28 cellular contexts compared by ENCODE assay signal in the genomic region with DNA sequence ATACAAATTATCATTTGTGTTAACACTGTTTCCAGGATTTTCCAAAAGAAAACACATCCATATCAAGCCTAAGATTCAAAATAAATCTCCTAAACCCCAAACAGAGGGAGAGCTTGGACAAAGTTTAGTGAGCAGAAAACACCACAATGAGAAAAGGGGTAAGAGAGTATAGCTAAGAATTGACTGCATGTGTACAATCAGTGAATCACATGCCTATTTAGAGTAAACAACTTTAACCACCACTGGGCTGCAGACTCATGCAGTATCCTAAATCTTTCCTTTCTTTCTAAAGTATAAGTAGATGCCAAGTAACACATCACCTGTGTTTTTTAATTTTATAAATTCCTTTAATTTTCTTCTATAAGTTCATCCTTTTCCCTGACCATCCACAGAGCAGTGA.
DNase-seq lines count a peak whose midpoint lies in the region; ATAC-seq, FAIRE-seq and TF ChIP-seq lines count a peak whose summit lies in the region.
"Had no signal": no experiment of that assay in that cellular context is flagged by ENCODE, and none has a peak within 500 bp of the region (broad histone marks: within the 10 kb centered on the region; RNA-seq: fewer than 3 reads in every experiment).

No MANE protein-coding gene starts in this region.

- RAD21 ChIA-PET in GM12878 (lab: Charles Lee; ENCODE audit: unreplicated experiment): interaction anchor here (0.6 kb wide), 1 partner anchor 105 kb away, joined by 4 read pairs; no protein-coding TSS in a partner anchor

- no peak overlapping the region for H3K4me3 Mint-ChIP-seq in activated CD4-positive, alpha-beta T cell treated with anti-CD3 and anti-CD28 coated beads for 36 hours
- H3K4me3 Mint-ChIP-seq in CD8-positive, alpha-beta T cell: no peak overlapping the region
- H3K4me3 Mint-ChIP-seq in natural killer cell: peak overlapping the region; percentile 77

- SMC1A ChIA-PET in GM12878 (lab: Charles Lee; ENCODE audit: uncharacterized antibody, unreplicated experiment): interaction anchor here (0.6 to 1.7 kb wide), 9 partner anchors 29 to 255 kb away, joined by 3 to 9 read pairs (median 3); no protein-coding TSS in a partner anchor

- H3K4me2 ChIP-seq in GM12878 (ENCODE audit: control insufficient read depth, insufficient read depth): peak overlapping the region; percentile 7; the same call in 1 of the 2 replicates

- ATAC-seq in activated CD4-positive, alpha-beta T cell treated with anti-CD3 and anti-CD28 coated beads for 36 hours: peak; percentile 34
- no peak for ATAC-seq in CD8-positive, alpha-beta T cell
- ATAC-seq in GM12878: no peak
- ATAC-seq in natural killer cell: peak in 2 of 3 donors; percentile 37 to 52
- ATAC-seq in GM21528 (IDR thresholded peaks at IDR 0.05; ENCODE audit: low FRiP score, unreplicated experiment): no peak
- no peak for ATAC-seq in HG03439 (IDR thresholded peaks at IDR 0.05; ENCODE audit: unreplicated experiment)
- ATAC-seq: gastroesophageal sphincter, left ventricle myocardium superior had no signal

- FAIRE-seq in GM12878 (lab: Jason Lieb, UNC): no peak
- FAIRE-seq: colon, GM12891, islet of Langerhans, TTC549 had no signal

- peak overlapping the region; percentile 45 for H3K27ac Mint-ChIP-seq in activated CD4-positive, alpha-beta T cell treated with anti-CD3 and anti-CD28 coated beads for 36 hours
- peak overlapping the region; percentile 34 for H3K27ac Mint-ChIP-seq in CD8-positive, alpha-beta T cell
- H3K27ac Mint-ChIP-seq in natural killer cell: peak overlapping the region; percentile 89 to 91
- H3K27ac Mint-ChIP-seq: progenitor cell of endocrine pancreas had no signal

- H3K9me3 ChIP-seq in CD8-positive, alpha-beta T cell (ENCODE audit: low read length): no peaks in the 10 kb centered on the region
- no peaks in the 10 kb centered on the region; the same call in 1 of the 3 replicates for H3K9me3 ChIP-seq in GM12878 (replicated peaks; ENCODE audit: control insufficient read depth, insufficient read depth, low read length)
- H3K9me3 ChIP-seq in right atrium auricular region: no peaks in the 10 kb centered on the region
- H3K9me3 ChIP-seq: breast epithelium, Caco-2, esophagus squamous epithelium, gastroesophageal sphincter, Peyer's patch, sigmoid colon, upper lobe of left lung had no signal

- POLR2A ChIA-PET in activated CD4-positive, alpha-beta T cell treated with anti-CD3 and anti-CD28 coated beads for 36 hours (lab: Charles Lee): interaction anchor here (0.6 to 1.0 kb wide), 2 partner anchors 90 to 1335 kb away, joined by 10 to 12 read pairs; no protein-coding TSS in a partner anchor
- POLR2A ChIA-PET in CD8-positive, alpha-beta T cell (lab: Charles Lee): interaction anchor here (0.7 kb wide), 1 partner anchor 43 kb away, joined by 3 read pairs; no protein-coding TSS in a partner anchor
- POLR2A ChIA-PET in GM12878 (lab: Charles Lee): interaction anchor here (1.4 kb wide), 1 partner anchor 23 kb away, joined by 4 read pairs; no protein-coding TSS in a partner anchor

- no peak overlapping the region for H3K27ac ChIP-seq in CD8-positive, alpha-beta T cell (ENCODE audit: low read depth, low read length)
- H3K27ac ChIP-seq in GM12878 (ENCODE audit: control insufficient read depth, insufficient read depth) (peak overlapping the region; percentile 15), right atrium auricular region (no peak overlapping the region)
- H3K27ac ChIP-seq: breast epithelium, esophagus squamous epithelium, gastroesophageal sphincter, sigmoid colon, upper lobe of left lung had no signal

- H3K27me3 ChIP-seq in CD8-positive, alpha-beta T cell (ENCODE audit: insufficient read depth, low read length): no peaks in the 10 kb centered on the region
- H3K27me3 ChIP-seq in GM12878 (replicated peaks in 1 of 2; ENCODE audit: control insufficient read depth in 2 of 2, insufficient read depth in 2 of 2, low read length in 1 of 2) (no peaks in the 10 kb centered on the region), right atrium auricular region (no peaks in the 10 kb centered on the region)
- H3K27me3 ChIP-seq: breast epithelium, Peyer's patch, sigmoid colon, upper lobe of left lung had no signal

- no TSS peak for BruUV-seq in GM12878 (replicated peaks; lab: Mats Ljungman, UMichigan)

- no peak overlapping the region for H3K4me3 ChIP-seq in CD8-positive, alpha-beta T cell (ENCODE audit: low read depth, low read length)
- no peak overlapping the region for H3K4me3 ChIP-seq in GM12878
- no peak overlapping the region for H3K4me3 ChIP-seq in right atrium auricular region
- H3K4me3 ChIP-seq: breast epithelium, esophagus squamous epithelium, gastroesophageal sphincter, Peyer's patch, sigmoid colon, upper lobe of left lung had no signal

- in situ Hi-C loops in GM12878 (cut with MboI): no loop called here

- H3K36me3 Mint-ChIP-seq in activated CD4-positive, alpha-beta T cell treated with anti-CD3 and anti-CD28 coated beads for 36 hours (ENCODE audit: low read depth): peaks cover 5% of the 10 kb centered on the region
- H3K36me3 Mint-ChIP-seq in CD8-positive, alpha-beta T cell: peaks cover 7% of the 10 kb centered on the region
- no peaks in the 10 kb centered on the region for H3K36me3 Mint-ChIP-seq in natural killer cell

- no peaks in the 10 kb centered on the region for H3K9me3 Mint-ChIP-seq in activated CD4-positive, alpha-beta T cell treated with anti-CD3 and anti-CD28 coated beads for 36 hours (ENCODE audit: low read depth)
- peaks cover 10% of the 10 kb centered on the region for H3K9me3 Mint-ChIP-seq in CD8-positive, alpha-beta T cell
- H3K9me3 Mint-ChIP-seq in natural killer cell: peaks cover 0 to 7% of the 10 kb centered on the region in 2 donors

- CTCF ChIA-PET in activated CD4-positive, alpha-beta T cell treated with anti-CD3 and anti-CD28 coated beads for 36 hours (lab: Charles Lee): interaction anchor here (0.6 to 2.7 kb wide), 5 partner anchors 11 to 254 kb away, joined by 3 to 8 read pairs (median 4); no protein-coding TSS in a partner anchor
- CTCF ChIA-PET in CD8-positive, alpha-beta T cell (lab: Charles Lee): interaction anchor here (1.7 kb wide), 1 partner anchor 89 kb away, joined by 6 read pairs; no protein-coding TSS in a partner anchor
- CTCF ChIA-PET in GM12878 (lab: Yijun Ruan, JAX): interaction anchor here (0.6 to 2.3 kb wide), 5 partner anchors 11 to 253 kb away, joined by 3 to 8 read pairs (median 3); no protein-coding TSS in a partner anchor

- H3K36me3 ChIP-seq in CD8-positive, alpha-beta T cell (ENCODE audit: insufficient read depth, low read length): no peaks in the 10 kb centered on the region
- H3K36me3 ChIP-seq in GM12878 (ENCODE audit: control insufficient read depth in 2 of 2, insufficient read depth in 2 of 2, low read length in 1 of 2): no peaks in the 10 kb centered on the region
- no peaks in the 10 kb centered on the region for H3K36me3 ChIP-seq in right atrium auricular region
- H3K36me3 ChIP-seq: breast epithelium, esophagus squamous epithelium, gastroesophageal sphincter, Peyer's patch, sigmoid colon, upper lobe of left lung had no signal

- H3K4me1 Mint-ChIP-seq in activated CD4-positive, alpha-beta T cell treated with anti-CD3 and anti-CD28 coated beads for 36 hours: peaks cover 32% of the 10 kb centered on the region
- peaks cover 29% of the 10 kb centered on the region for H3K4me1 Mint-ChIP-seq in CD8-positive, alpha-beta T cell (ENCODE audit: low read depth)
- H3K4me1 Mint-ChIP-seq in natural killer cell: peaks cover 72 to 89% of the 10 kb centered on the region in 2 donors

- no peak for TF ChIP-seq RAD21 in GM12878 (IDR thresholded peaks at IDR 0.05; ENCODE audit: insufficient read depth, low read depth, low read length)

- H3K79me2 ChIP-seq in GM12878 (ENCODE audit: control insufficient read depth, insufficient read depth, low read length): no peaks in the 10 kb centered on the region

- H4K20me1 ChIP-seq in GM12878 (ENCODE audit: control insufficient read depth, insufficient read depth): no peaks in the 10 kb centered on the region

- DNase-seq in activated CD4-positive, alpha-beta T cell treated with anti-CD3 and anti-CD28 coated beads for 36 hours: no peak
- DNase-seq in activated CD4-positive, alpha-beta T cell treated with anti-CD3 and anti-CD28 coated beads, Interleukin-2, amount 50 U/mL, for 48 hours: no peak
- DNase-seq in CD8-positive, alpha-beta T cell: no peak
- DNase-seq in GM12878 (ENCODE audit: low read depth, low spot score) (no peak), natural killer cell (no peak), right atrium auricular region (ENCODE audit: low spot score) (no peak)
- DNase-seq: activated CD4-positive, alpha-beta T cell treated with anti-CD3 and anti-CD28 coated beads for 1 hour; activated effector memory CD4-positive, alpha-beta T cell treated with anti-CD3 and anti-CD28 coated beads, Interleukin-2, amount 50 U/mL, for 16 hours; AML-193; Caco-2; esophagus squamous epithelium; HCEC 1CT; left ventricle myocardium superior; NCI-H2171; NCI-H510A treated with DMSO at 0.1 percent for 48 hours; Peyer's patch; sigmoid colon; stimulated activated CD4-positive, alpha-beta T cell treated with anti-CD3 and anti-CD28 coated beads, Interleukin-15, amount 100 ng/mL, for 24 hours; upper lobe of left lung had no signal

- peaks cover 6% of the 10 kb centered on the region for H3K4me1 ChIP-seq in CD8-positive, alpha-beta T cell (ENCODE audit: insufficient read depth, low read length)
- H3K4me1 ChIP-seq in GM12878 (ENCODE audit: control insufficient read depth, insufficient read depth, low read length): peaks cover 37% of the 10 kb centered on the region
- H3K4me1 ChIP-seq in right atrium auricular region: no peaks in the 10 kb centered on the region
- H3K4me1 ChIP-seq: breast epithelium, Caco-2, gastroesophageal sphincter, Peyer's patch, sigmoid colon had no signal

- intact Hi-C loops in activated CD4-positive, alpha-beta T cell treated with anti-CD3 and anti-CD28 coated beads for 36 hours (cut with DNase I, micrococcal nuclease): loop anchor here in 1 of 2 experiments (2.0 kb wide), 1 partner anchor 63 kb away; no protein-coding TSS in a partner anchor
- intact Hi-C loops in CD8-positive, alpha-beta T cell (cut with DNase I, micrococcal nuclease): no loop called here
- intact Hi-C loops in GM12878 (cut with micrococcal nuclease; ENCODE audit: unreplicated experiment): no loop called here
- intact Hi-C loops in natural killer cell (cut with micrococcal nuclease): loop anchor here (1.0 to 10.0 kb wide), 5 partner anchors 26 to 253 kb away; no protein-coding TSS in a partner anchor

- TF ChIP-seq POLR2A in GM12878 (IDR thresholded peaks at IDR 0.05; ENCODE audit: low read depth, low read length): no peak

- no peaks in the 10 kb centered on the region for H3K27me3 Mint-ChIP-seq in activated CD4-positive, alpha-beta T cell treated with anti-CD3 and anti-CD28 coated beads for 36 hours
- no peaks in the 10 kb centered on the region for H3K27me3 Mint-ChIP-seq in CD8-positive, alpha-beta T cell (ENCODE audit: low read depth)
- no peaks in the 10 kb centered on the region for H3K27me3 Mint-ChIP-seq in natural killer cell (ENCODE audit: low read depth in 2 of 2)

- H3K9ac ChIP-seq in GM12878 (ENCODE audit: control insufficient read depth, insufficient read depth, low read length): no peak overlapping the region

- no peak overlapping the region for H2AFZ ChIP-seq in GM12878 (ENCODE audit: control insufficient read depth, low read depth, low read length)

- TF ChIP-seq CTCF in CD8-positive, alpha-beta T cell (IDR thresholded peaks at IDR 0.05): no peak
- TF ChIP-seq CTCF in GM12878 (IDR thresholded peaks at IDR 0.05 in 2 of 3, conservative IDR thresholded peaks at IDR 0.05 in 1 of 3; ENCODE audit: control insufficient read depth in 2 of 3, extremely low read depth in 1 of 3, insufficient read depth in 1 of 3, low read depth in 3 of 3, low read length in 3 of 3) (no peak), natural killer cell (IDR thresholded peaks at IDR 0.05) (no peak), right atrium auricular region (IDR thresholded peaks at IDR 0.05) (no peak)

- TF ChIP-seq EP300 in GM12878 (IDR thresholded peaks at IDR 0.05; ENCODE audit: borderline replicate concordance in 1 of 2, control insufficient read depth in 1 of 2, low read depth in 2 of 2, low read length in 2 of 2): no peak

Comparison
In these comparisons a context has a peak if more than half of its experiments do, and no peak if none do; other contexts are left out.
1. ATAC-seq: peak in activated CD4-positive, alpha-beta T cell treated with anti-CD3 and anti-CD28 coated beads for 36 hours (single experiment) and natural killer cell (2 of 3); none in CD8-positive, alpha-beta T cell (single experiment), GM12878 (single experiment), GM21528 (single experiment) and HG03439 (single experiment).
2. H3K27ac Mint-ChIP-seq: peak in every context shown above with its lines; median percentile 90 in natural killer cell; 45 in activated CD4-positive, alpha-beta T cell treated with anti-CD3 and anti-CD28 coated beads for 36 hours; 34 in CD8-positive, alpha-beta T cell.